Comparison of ENCODE assay signal across 19 cellular contexts in the genomic region with DNA sequence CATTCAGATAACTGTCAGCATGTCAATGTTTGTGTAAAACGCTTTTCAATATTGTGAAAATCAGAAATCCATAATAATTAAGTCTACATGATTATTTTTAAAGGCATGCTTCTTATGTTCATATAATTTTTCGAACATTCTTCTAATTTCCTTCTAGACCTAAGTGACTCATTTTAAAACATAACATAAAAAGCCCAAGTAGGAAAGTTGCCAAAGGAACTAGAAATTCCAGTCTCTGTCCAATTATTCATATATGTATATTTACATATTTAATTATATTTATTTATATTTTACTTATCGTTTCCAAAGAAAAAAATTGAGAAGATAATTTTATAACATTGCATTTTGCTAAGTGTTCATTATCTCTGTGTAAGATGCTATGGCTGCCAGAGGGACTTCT.
"Had no signal": no experiment of that assay in that cellular context is flagged by ENCODE, and none has a peak within 500 bp of the region (broad histone marks: within the 10 kb centered on the region; RNA-seq: fewer than 3 reads in every experiment).

No MANE protein-coding gene starts in this region.

- H3K9me3 Mint-ChIP-seq: activated B cell treated with CpG ODN at 0.5 μM for 24 hours; activated CD4-positive, alpha-beta T cell treated with anti-CD3 and anti-CD28 coated beads, Interleukin-2, amount 10 ng/mL, durations not matched to agents 7 days and 5 days; activated naive CD4-positive, alpha-beta T cell treated with anti-CD3 and anti-CD28 coated beads, Interleukin-2, amount 50 U/mL, for 24 hours; neural crest cell; stimulated activated naive CD8-positive, alpha-beta T cell treated with anti-CD3 and anti-CD28 coated beads, Interleukin-15, Interleukin-2, amounts not matched to agents 100 ng/mL and 50 ng/mL, for 24 hours had no signal

- H3K4me1 ChIP-seq: pancreas, upper lobe of left lung had no signal

- H3K36me3 ChIP-seq: cardiac muscle cell, gastrocnemius medialis, heart right ventricle, pancreas, upper lobe of left lung had no signal

- H3K36me3 Mint-ChIP-seq: activated naive CD4-positive, alpha-beta T cell treated with anti-CD3 and anti-CD28 coated beads, Interleukin-2, amount 50 U/mL, for 24 hours had no signal

- H3K27ac ChIP-seq: cardiac muscle cell, epithelial cell of prostate, gastrocnemius medialis, heart right ventricle, pancreas, upper lobe of left lung had no signal

- H3K4me1 Mint-ChIP-seq: activated B cell treated with CpG ODN at 0.5 μM for 24 hours; activated CD4-positive, alpha-beta T cell treated with anti-CD3 and anti-CD28 coated beads, Interleukin-2, amount 10 ng/mL, durations not matched to agents 7 days and 5 days; activated naive CD4-positive, alpha-beta T cell treated with anti-CD3 and anti-CD28 coated beads, Interleukin-2, amount 50 U/mL, for 24 hours; activated T-helper 17 cell treated with anti-CD3 and anti-CD28 coated beads, Interleukin-2, amount 50 U/mL, for 72 hours had no signal

- ATAC-seq: activated T-helper 17 cell treated with anti-CD3 and anti-CD28 coated beads, Interleukin-2, amount 50 U/mL, for 72 hours; pancreas had no signal

- DNase-seq: activated B cell treated with CpG ODN at 0.5 μM for 24 hours; activated CD4-positive, alpha-beta T cell treated with anti-CD3 and anti-CD28 coated beads, Interleukin-2, amount 10 ng/mL, durations not matched to agents 7 days and 5 days; activated T-cell treated with anti-CD3 and anti-CD28 coated beads for 4 hours; amygdala; effector CD4-positive, alpha-beta T cell; gastrocnemius medialis; heart right ventricle; kidney glomerular epithelial cell; pancreas; stimulated activated CD4-positive, alpha-beta T cell treated with anti-CD3 and anti-CD28 coated beads, Interleukin-15, amount 100 ng/mL, for 24 hours; stimulated activated CD4-positive, alpha-beta T cell treated with anti-CD3 and anti-CD28 coated beads, Interleukin-4, amount 100 ng/mL, for 24 hours; T-helper 2 cell; upper lobe of left lung had no signal

- H3K27me3 ChIP-seq: cardiac muscle cell, gastrocnemius medialis, heart right ventricle, pancreas, upper lobe of left lung had no signal

- H3K27me3 Mint-ChIP-seq: activated B cell treated with CpG ODN at 0.5 μM for 24 hours had no signal

- H3K4me3 Mint-ChIP-seq: activated B cell treated with CpG ODN at 0.5 μM for 24 hours; activated CD4-positive, alpha-beta T cell treated with anti-CD3 and anti-CD28 coated beads, Interleukin-2, amount 10 ng/mL, durations not matched to agents 7 days and 5 days; activated naive CD4-positive, alpha-beta T cell treated with anti-CD3 and anti-CD28 coated beads, Interleukin-2, amount 50 U/mL, for 24 hours; activated T-helper 17 cell treated with anti-CD3 and anti-CD28 coated beads, Interleukin-2, amount 50 U/mL, for 72 hours; neural crest cell; stimulated activated naive CD8-positive, alpha-beta T cell treated with anti-CD3 and anti-CD28 coated beads, Interleukin-15, Interleukin-2, amounts not matched to agents 100 ng/mL and 50 ng/mL, for 24 hours had no signal

- H3K27ac Mint-ChIP-seq: activated B cell treated with CpG ODN at 0.5 μM for 24 hours; activated CD4-positive, alpha-beta T cell treated with anti-CD3 and anti-CD28 coated beads, Interleukin-2, amount 10 ng/mL, durations not matched to agents 7 days and 5 days; activated naive CD4-positive, alpha-beta T cell treated with anti-CD3 and anti-CD28 coated beads, Interleukin-2, amount 50 U/mL, for 24 hours; activated T-helper 17 cell treated with anti-CD3 and anti-CD28 coated beads, Interleukin-2, amount 50 U/mL, for 72 hours; stimulated activated naive CD8-positive, alpha-beta T cell treated with anti-CD3 and anti-CD28 coated beads, Interleukin-15, Interleukin-2, amounts not matched to agents 100 ng/mL and 50 ng/mL, for 24 hours had no signal

- H3K4me3 ChIP-seq: cardiac muscle cell, gastrocnemius medialis, heart right ventricle, pancreas, upper lobe of left lung had no signal

- H3K9me3 ChIP-seq: gastrocnemius medialis, heart right ventricle, pancreas, upper lobe of left lung had no signal
